In genomic region chr6:136717297-136717990, GRCh38 we compare ENCODE assay signal across 8 cellular contexts.
A peak's percentile ranks its signal among the peaks of the same experiment; 100 is the strongest.
DNase-seq lines count a peak whose midpoint lies in the region; ATAC-seq, FAIRE-seq and TF ChIP-seq lines count a peak whose summit lies in the region.

No MANE protein-coding gene starts in this region.

- H3K4me3 Mint-ChIP-seq in HFFc6 (peak overlapping the region; percentile 74), T-helper 17 cell (no peak overlapping the region), memory B cell (no peak overlapping the region)

- no peak for ATAC-seq in T-helper 17 cell
- no peak for ATAC-seq in memory B cell (ENCODE audit: low read depth)

- no peak overlapping the region for H3K4me2 ChIP-seq in trophoblast cell (ENCODE audit: low read length)

- H4K91ac ChIP-seq in trophoblast cell (ENCODE audit: low read depth, low read length): no peak overlapping the region

- no peak overlapping the region for H3K14ac ChIP-seq in trophoblast cell (ENCODE audit: low read length)

- H4K12ac ChIP-seq in trophoblast cell (ENCODE audit: low read depth, low read length): no peak overlapping the region

- H2AFZ ChIP-seq in trophoblast cell (ENCODE audit: insufficient read depth, low read length, poor library complexity): no peak overlapping the region

- no peak overlapping the region for H3K9ac ChIP-seq in trophoblast cell (ENCODE audit: low read length)

- H3K27ac Mint-ChIP-seq in HFFc6: peak overlapping the region; percentile 65
- H3K27ac Mint-ChIP-seq in T-helper 17 cell: peak overlapping the region; percentile 34
- H3K27ac Mint-ChIP-seq in memory B cell: peak overlapping the region; percentile 16

- no peak overlapping the region for H3K27ac ChIP-seq in trophoblast cell (ENCODE audit: low read depth, low read length)

- H2BK5ac ChIP-seq in trophoblast cell (ENCODE audit: low read depth, low read length, poor library complexity): no peak overlapping the region

- H3K23ac ChIP-seq in trophoblast cell (ENCODE audit: low read length): no peak overlapping the region

- H3K4me1 Mint-ChIP-seq in HFFc6 (ENCODE audit: low read depth) (peaks cover 41% of the 10 kb centered on the region), T-helper 17 cell (peaks cover 40% of the 10 kb centered on the region), memory B cell (peaks cover 35% of the 10 kb centered on the region)

- no peaks in the 10 kb centered on the region for H3K9me3 ChIP-seq in T-helper 17 cell (ENCODE audit: control insufficient read depth, low read length, poor library complexity, severe bottlenecking)
- no peaks in the 10 kb centered on the region for H3K9me3 ChIP-seq in trophoblast cell (ENCODE audit: insufficient read depth, low read depth, low read length)

- H3K27me3 Mint-ChIP-seq in HFFc6 (ENCODE audit: insufficient read depth): no peaks in the 10 kb centered on the region; the same call in 1 of the 2 replicates
- no peaks in the 10 kb centered on the region for H3K27me3 Mint-ChIP-seq in T-helper 17 cell
- H3K27me3 Mint-ChIP-seq in memory B cell: no peaks in the 10 kb centered on the region

- no peak overlapping the region for H2AK5ac ChIP-seq in trophoblast cell (ENCODE audit: low read length)

- H3K36me3 ChIP-seq in trophoblast cell (ENCODE audit: control insufficient read depth in 1 of 2, insufficient read depth in 2 of 2, low read length in 2 of 2): no peaks in the 10 kb centered on the region

- DNase-seq in GM12865 (ENCODE audit: low read depth): peak; percentile 77
- no peak for DNase-seq in HFFc6
- DNase-seq in T-helper 17 cell: no peak
- DNase-seq in memory B cell (ENCODE audit: low spot score in 2 of 2): no peak
- no peak for DNase-seq in D721Med (ENCODE audit: insufficient read length, low spot score)
- DNase-seq in NCI-H2171 (lab: John Stamatoyannopoulos, UW): no peak
- DNase-seq in activated CD4-positive, CD25-positive, alpha-beta regulatory T cell (lab: John Stamatoyannopoulos, UW): no peak
- DNase-seq in trophoblast cell: no peak

- peak overlapping the region; percentile 52 for H3K4me3 ChIP-seq in GM12865 (ENCODE audit: low read depth, low read length)
- H3K4me3 ChIP-seq in trophoblast cell (ENCODE audit: low read depth, low read length): no peak overlapping the region

- no peak overlapping the region for H2BK12ac ChIP-seq in trophoblast cell (ENCODE audit: low read length)

- no peaks in the 10 kb centered on the region for H3K27me3 ChIP-seq in trophoblast cell (ENCODE audit: insufficient read depth, low read length)

- FAIRE-seq in D721Med (lab: Jason Lieb, UNC): no peak

- H4K8ac ChIP-seq in trophoblast cell (ENCODE audit: low read depth, low read length): no peak overlapping the region

- H3K79me1 ChIP-seq in trophoblast cell (ENCODE audit: low read length): peaks cover 2% of the 10 kb centered on the region

- WGBS in trophoblast cell (ENCODE audit: extremely low coverage, insufficient coverage, insufficient read length): no CpG with 5 or more reads among the region's 2 CpGs

- H3K79me2 ChIP-seq in trophoblast cell (ENCODE audit: control insufficient read depth, insufficient read depth, low read length, poor library complexity): no peaks in the 10 kb centered on the region

- H3K9me3 Mint-ChIP-seq in HFFc6 (no peaks in the 10 kb centered on the region), memory B cell (no peaks in the 10 kb centered on the region)

- H3K36me3 Mint-ChIP-seq in HFFc6 (ENCODE audit: low read depth) (peaks cover 19% of the 10 kb centered on the region), T-helper 17 cell (ENCODE audit: low read depth) (no peaks in the 10 kb centered on the region), memory B cell (peaks cover 5% of the 10 kb centered on the region)

- peaks cover 0 to 2% of the 10 kb centered on the region in 2 experiments for H3K4me1 ChIP-seq in trophoblast cell (ENCODE audit: control insufficient read depth in 1 of 2, insufficient read depth in 2 of 2, low read length in 2 of 2)

- no peak overlapping the region for H3K4ac ChIP-seq in trophoblast cell (ENCODE audit: low read depth, low read length)

- H2BK120ac ChIP-seq in trophoblast cell (ENCODE audit: insufficient read depth, low read length, poor library complexity): no peak overlapping the region

- H3K18ac ChIP-seq in trophoblast cell (ENCODE audit: low read length): no peak overlapping the region

- TF ChIP-seq CTCF in GM12865 (IDR thresholded peaks at IDR 0.05; ENCODE audit: insufficient read depth, low read depth, low read length, missing control alignments): no peak
- TF ChIP-seq CTCF in HFFc6 (IDR thresholded peaks at IDR 0.05): no peak
- no peak for TF ChIP-seq CTCF in D721Med (IDR thresholded peaks at IDR 0.05; ENCODE audit: insufficient read depth, missing control alignments)
